18 cellular contexts compared by ENCODE assay signal in the genomic region with DNA sequence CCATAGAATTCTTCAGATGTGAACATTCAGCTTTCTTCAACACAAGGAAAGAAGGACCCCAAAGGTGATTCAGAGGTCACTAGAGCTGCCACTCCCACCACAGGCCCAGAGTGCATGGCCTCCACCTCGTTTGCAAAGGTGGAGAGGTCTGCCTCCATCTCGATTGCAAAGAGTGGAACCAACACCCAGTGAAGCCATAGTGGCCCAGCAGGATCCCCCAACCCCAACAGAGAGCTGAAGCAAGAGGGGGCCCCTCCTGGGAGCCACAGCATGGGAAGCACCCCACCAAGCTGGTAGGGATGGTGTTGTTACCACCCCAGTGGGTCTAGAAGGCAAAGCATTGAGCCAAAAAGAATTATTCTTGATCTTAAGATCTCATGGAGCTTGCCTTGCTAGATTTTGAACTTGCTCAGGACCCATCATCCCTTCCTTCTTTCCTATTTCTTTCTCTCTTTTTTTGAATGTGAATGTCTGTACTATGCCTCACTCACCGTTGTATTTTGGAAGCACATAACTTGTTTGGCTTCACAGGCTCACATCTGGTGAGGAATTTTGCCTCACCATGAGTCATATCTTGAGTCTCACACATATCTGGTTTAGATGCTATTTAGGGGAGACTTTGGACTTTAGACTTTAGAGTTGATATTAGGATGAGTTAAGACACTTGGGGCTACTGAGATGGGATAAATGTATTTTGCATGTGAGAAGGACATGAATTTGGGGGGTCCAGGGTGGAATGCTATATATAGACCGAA.
DNase-seq lines count a peak whose midpoint lies in the region; ATAC-seq, FAIRE-seq and TF ChIP-seq lines count a peak whose summit lies in the region.
"Had no signal": no experiment of that assay in that cellular context is flagged by ENCODE, and none has a peak within 500 bp of the region (broad histone marks: within the 10 kb centered on the region; RNA-seq: fewer than 3 reads in every experiment).

No MANE protein-coding gene starts in this region.

- peaks cover 8% of the 10 kb centered on the region; the same call in 1 of the 2 replicates for H3K9me3 Mint-ChIP-seq in HFFc6
- peaks cover 2% of the 10 kb centered on the region for H3K9me3 Mint-ChIP-seq in activated CD4-positive, alpha-beta T cell treated with anti-CD3 and anti-CD28 coated beads, Interleukin-2, amount 10 ng/mL, durations not matched to agents 7 days and 5 days

- H3K27ac ChIP-seq in A549 = peak overlapping the region; percentile 57 to 83
- H3K27ac ChIP-seq in ascending aorta = peak overlapping the region; percentile 64 to 67
- no peak overlapping the region for H3K27ac ChIP-seq in smooth muscle cell (ENCODE audit: low read depth)
- H3K27ac ChIP-seq in sigmoid colon = no peak overlapping the region
- H3K27ac ChIP-seq: HL-60, upper lobe of left lung had no signal

- H3K27me3 ChIP-seq in ascending aorta (no peaks in the 10 kb centered on the region), smooth muscle cell (ENCODE audit: low read depth) (no peaks in the 10 kb centered on the region), sigmoid colon (no peaks in the 10 kb centered on the region)
- H3K27me3 ChIP-seq: upper lobe of left lung had no signal

- H3K9me3 ChIP-seq in A549 (peaks cover 18% of the 10 kb centered on the region), ascending aorta (no peaks in the 10 kb centered on the region), smooth muscle cell (replicated peaks; ENCODE audit: low read depth) (no peaks in the 10 kb centered on the region), sigmoid colon (peaks cover 0 to 4% (median 0%) of the 10 kb centered on the region in 4 donors)

- H3K79me2 ChIP-seq in smooth muscle cell (ENCODE audit: low read depth) = no peaks in the 10 kb centered on the region

- H3K27me3 Mint-ChIP-seq in HFFc6 (ENCODE audit: insufficient read depth) = peaks cover 16% of the 10 kb centered on the region
- H3K27me3 Mint-ChIP-seq in activated CD4-positive, alpha-beta T cell treated with anti-CD3 and anti-CD28 coated beads, Interleukin-2, amount 10 ng/mL, durations not matched to agents 7 days and 5 days = peaks cover 4% of the 10 kb centered on the region

- no peak overlapping the region for H3K4me3 Mint-ChIP-seq in HFFc6
- no peak overlapping the region for H3K4me3 Mint-ChIP-seq in activated CD4-positive, alpha-beta T cell treated with anti-CD3 and anti-CD28 coated beads, Interleukin-2, amount 10 ng/mL, durations not matched to agents 7 days and 5 days
- H3K4me3 Mint-ChIP-seq: T-helper 2 cell treated with Interferon-gamma antibody and Interleukin-4, amounts not matched to agents 5 μg/mL and 100 μg/mL, for 36 hours had no signal

- no peaks in the 10 kb centered on the region for H3K36me3 Mint-ChIP-seq in HFFc6 (ENCODE audit: low read depth)
- no peaks in the 10 kb centered on the region for H3K36me3 Mint-ChIP-seq in activated CD4-positive, alpha-beta T cell treated with anti-CD3 and anti-CD28 coated beads, Interleukin-2, amount 10 ng/mL, durations not matched to agents 7 days and 5 days (ENCODE audit: low read depth)

- no peak overlapping the region for H3K27ac Mint-ChIP-seq in HFFc6
- H3K27ac Mint-ChIP-seq in activated CD4-positive, alpha-beta T cell treated with anti-CD3 and anti-CD28 coated beads, Interleukin-2, amount 10 ng/mL, durations not matched to agents 7 days and 5 days = no peak overlapping the region
- H3K27ac Mint-ChIP-seq: T-helper 2 cell treated with Interferon-gamma antibody and Interleukin-4, amounts not matched to agents 5 μg/mL and 100 μg/mL, for 36 hours had no signal

- H3K36me3 ChIP-seq in ascending aorta (no peaks in the 10 kb centered on the region), smooth muscle cell (ENCODE audit: low read depth) (no peaks in the 10 kb centered on the region), sigmoid colon (no peaks in the 10 kb centered on the region)
- H3K36me3 ChIP-seq: upper lobe of left lung had no signal

- peaks cover 31% of the 10 kb centered on the region for H3K4me1 Mint-ChIP-seq in HFFc6 (ENCODE audit: low read depth)
- H3K4me1 Mint-ChIP-seq in activated CD4-positive, alpha-beta T cell treated with anti-CD3 and anti-CD28 coated beads, Interleukin-2, amount 10 ng/mL, durations not matched to agents 7 days and 5 days = no peaks in the 10 kb centered on the region

- FAIRE-seq in A549 (lab: Jason Lieb, UNC) = no peak
- FAIRE-seq: GM12878, H1 had no signal

- 28% methylated on average over 4 of the region's 4 CpGs for WGBS in A549 (ENCODE audit: missing lambda C conversion rate)
- WGBS in smooth muscle cell (ENCODE audit: low lambda C conversion rate) = 69% methylated on average over 4 of the region's 4 CpGs
- WGBS in sigmoid colon, 2 donors = 69 to 82% methylated on average over 4 of the region's 4 CpGs

- no peak for TF ChIP-seq EP300 in A549 (IDR thresholded peaks at IDR 0.05)
- TF ChIP-seq EP300 in sigmoid colon (IDR thresholded peaks at IDR 0.05) = no peak

- peak in 1 of 2 experiments; percentile 54; a peak in 2 of 6 replicates for ATAC-seq in A549
- ATAC-seq: GM12878, Panc1 had no signal

- H3K4me2 ChIP-seq in A549 (peak overlapping the region; percentile 46), smooth muscle cell (no peak overlapping the region)

- H3K4me3 ChIP-seq in A549 (no peak overlapping the region), ascending aorta (no peak overlapping the region), smooth muscle cell (no peak overlapping the region), sigmoid colon (no peak overlapping the region)
- H3K4me3 ChIP-seq: GM12878, upper lobe of left lung had no signal

- DNase-seq in A549 (ENCODE audit: low read depth in 1 of 2, low spot score in 1 of 2) = peak in 1 of 2 experiments; percentile 50
- peak; percentile 67 for DNase-seq in HFFc6
- no peak for DNase-seq in ascending aorta (ENCODE audit: low spot score in 2 of 2)
- DNase-seq in inferior parietal cortex (ENCODE audit: extremely low spot score) = peak; percentile 48
- no peak for DNase-seq in amniotic stem cell (lab: John Stamatoyannopoulos, UW)
- no peak for DNase-seq in smooth muscle cell (lab: John Stamatoyannopoulos, UW; ENCODE audit: unreplicated experiment)
- no peak for DNase-seq in activated CD4-positive, alpha-beta T cell treated with anti-CD3 and anti-CD28 coated beads, Interleukin-2, amount 10 ng/mL, durations not matched to agents 7 days and 5 days
- DNase-seq in sigmoid colon = no peak
- DNase-seq: ACHN; activated CD4-positive, alpha-beta T cell treated with anti-CD3 and anti-CD28 coated beads, Interleukin-2, amount 50 U/mL, for 48 hours; islet precursor cell; stimulated activated CD4-positive, alpha-beta T cell treated with anti-CD3 and anti-CD28 coated beads, Interleukin-12 subunit alpha, Interleukin-12 subunit beta, amount 100 ng/mL, for 4 hours; upper lobe of left lung had no signal

- intact Hi-C loops in ascending aorta (cut with DNase I) (loop anchor here (2.0 kb wide), 3 partner anchors 37 to 397 kb away; no protein-coding TSS in a partner anchor), sigmoid colon (cut with DNase I) (no loop called here)

- CTCF ChIA-PET in A549 (lab: Yijun Ruan, JAX) = interaction anchor here (0.8 to 1.6 kb wide), 2 partner anchors 23 to 70 kb away, joined by 3 to 4 read pairs; no protein-coding TSS in a partner anchor
- CTCF ChIA-PET in activated CD4-positive, alpha-beta T cell treated with anti-CD3 and anti-CD28 coated beads, Interleukin-2, amount 10 ng/mL, durations not matched to agents 7 days and 5 days (lab: Charles Lee) = no interaction called here

- H2AFZ ChIP-seq in smooth muscle cell (ENCODE audit: low read depth) = no peak overlapping the region

- POLR2A ChIA-PET in A549 (lab: Yijun Ruan, JAX) = no interaction called here
- POLR2A ChIA-PET in activated CD4-positive, alpha-beta T cell treated with anti-CD3 and anti-CD28 coated beads, Interleukin-2, amount 10 ng/mL, durations not matched to agents 7 days and 5 days (lab: Charles Lee) = no interaction called here

- no peak overlapping the region for H3K9ac ChIP-seq in smooth muscle cell (ENCODE audit: low read depth)

- H3F3A ChIP-seq in smooth muscle cell (ENCODE audit: low read depth) = no peaks in the 10 kb centered on the region

- TF ChIP-seq POLR2A in A549 (IDR thresholded peaks at IDR 0.05; ENCODE audit: low read length) (no peak), sigmoid colon (IDR thresholded peaks at IDR 0.05) (no peak)

- no peaks in the 10 kb centered on the region for H4K20me1 ChIP-seq in smooth muscle cell (ENCODE audit: low read depth)

- H3K4me1 ChIP-seq in A549 = peaks cover 35% of the 10 kb centered on the region
- H3K4me1 ChIP-seq in ascending aorta = peaks cover 3 to 14% of the 10 kb centered on the region in 2 donors
- peaks cover 8% of the 10 kb centered on the region for H3K4me1 ChIP-seq in smooth muscle cell (ENCODE audit: low read depth)
- peaks cover 0 to 8% (median 0%) of the 10 kb centered on the region in 4 donors for H3K4me1 ChIP-seq in sigmoid colon
- H3K4me1 ChIP-seq: upper lobe of left lung had no signal

- no peak for TF ChIP-seq CTCF in A549 (IDR thresholded peaks at IDR 0.05)
- TF ChIP-seq CTCF in HFFc6 (IDR thresholded peaks at IDR 0.05) = no peak
- no peak for TF ChIP-seq CTCF in ascending aorta (IDR thresholded peaks at IDR 0.05)
- TF ChIP-seq CTCF in smooth muscle cell (IDR thresholded peaks at IDR 0.05; ENCODE audit: borderline replicate concordance, insufficient read depth, poor library complexity, severe bottlenecking) = no peak
- no peak for TF ChIP-seq CTCF in sigmoid colon (IDR thresholded peaks at IDR 0.05)

- TF ChIP-seq RAD21 in A549 (conservative IDR thresholded peaks at IDR 0.05 in 1 of 2, IDR thresholded peaks at IDR 0.05 in 1 of 2) = no peak

TF ChIP-seq in A549, 52 proteins besides CTCF, POLR2A, EP300 and RAD21:
- no peak for TF ChIP-seq NR3C1 (IDR thresholded peaks at IDR 0.05)
- TF ChIP-seq HDAC2 (IDR thresholded peaks at IDR 0.05) = no peak
- TF ChIP-seq JUNB (IDR thresholded peaks at IDR 0.05) = 0 out of 2 replicates have a peak, but pooled peaks have one; percentile 23
- peak; percentile 22; the same call in 1 of the 2 replicates for TF ChIP-seq FOSL2 (IDR thresholded peaks at IDR 0.05)
- TF ChIP-seq FOSL2 (CRISPR knock-in tag; IDR thresholded peaks at IDR 0.05) = peak; percentile 45; the same call in 1 of the 2 replicates
- TF ChIP-seq, protein P1, sequence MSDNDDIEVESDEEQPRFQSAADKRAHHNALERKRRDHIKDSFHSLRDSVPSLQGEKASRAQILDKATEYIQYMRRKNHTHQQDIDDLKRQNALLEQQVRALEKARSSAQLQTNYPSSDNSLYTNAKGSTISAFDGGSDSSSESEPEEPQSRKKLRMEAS (IDR thresholded peaks at IDR 0.05) = peak; percentile 14; the same call in 1 of the 2 replicates
- no peak for TF ChIP-seq FOXS1 (CRISPR knock-in tag; IDR thresholded peaks at IDR 0.05)

Comparison
In these comparisons a context has a peak if more than half of its experiments do, and no peak if none do; other contexts are left out.
1. DNase-seq: peak in HFFc6 (single experiment) and inferior parietal cortex (single experiment); none in ascending aorta (0 of 2), amniotic stem cell (single experiment), smooth muscle cell (single experiment), activated CD4-positive, alpha-beta T cell treated with anti-CD3 and anti-CD28 coated beads, Interleukin-2, amount 10 ng/mL, durations not matched to agents 7 days and 5 days (single experiment) and sigmoid colon (single experiment).
2. H3K27ac ChIP-seq: peak in A549 (2 of 2) and ascending aorta (2 of 2); none in smooth muscle cell (single experiment) and sigmoid colon (0 of 4).